In genomic region chr7:135170998-135171481, GRCh38 we compare ENCODE assay signal across 8 cellular contexts. TPM values are rescaled to one million over a fixed set of nuclear protein-coding genes. Genes with fewer than 3 reads are reported as not detected.
DNase-seq lines count a peak whose midpoint lies in the region; ATAC-seq and TF ChIP-seq lines count a peak whose summit lies in the region.
"Not testable (repeated sequence)": the region's sequence is repeated elsewhere in the genome, so short reads cannot be mapped to it uniquely, and the experiment has no call there.

No MANE protein-coding gene starts in this region.

- peaks cover 7 to 40% (median 35%) of the 10 kb centered on the region in 4 donors for H3K4me1 ChIP-seq in tibial artery

- not testable (repeated sequence) for DNase-seq in GM12864 (ENCODE audit: low read depth); astrocyte of the cerebellum (ENCODE audit: low read depth); glutamatergic neuron; tibial artery
- DNase-seq in RPMI8226: peak; percentile 38

- peak overlapping the region; percentile 93 to 97 for H3K27ac ChIP-seq in tibial artery

- intact Hi-C loops in tibial artery (cut with DNase I; ENCODE audit: low total_unique reads): loop anchor here (2.0 to 5.0 kb wide), 2 partner anchors 41 to 484 kb away; partner anchors contain the start of gene WDR91

- H3K36me3 Mint-ChIP-seq in glutamatergic neuron (ENCODE audit: unreplicated experiment): not testable (repeated sequence)
- peaks cover 41% of the 10 kb centered on the region for H3K36me3 Mint-ChIP-seq in nephron (ENCODE audit: low read depth)

- H3K36me3 ChIP-seq in tibial artery: peaks cover 9 to 28% (median 26%) of the 10 kb centered on the region in 3 donors

- H3K27me3 Mint-ChIP-seq in glutamatergic neuron (ENCODE audit: unreplicated experiment); nephron (ENCODE audit: low read depth): not testable (repeated sequence)

- H3K4me3 ChIP-seq in GM12864 (ENCODE audit: low read depth, low read length): peak overlapping the region; percentile 98
- peak overlapping the region; percentile 76 for H3K4me3 ChIP-seq in astrocyte of the cerebellum (ENCODE audit: low read depth, low read length)
- H3K4me3 ChIP-seq in tibial artery: peak overlapping the region; percentile 78 to 99

- not testable (repeated sequence) for TF ChIP-seq CTCF in GM12864 (IDR thresholded peaks at IDR 0.05; ENCODE audit: low read depth, low read length, missing control alignments); astrocyte of the cerebellum (IDR thresholded peaks at IDR 0.05; ENCODE audit: low read depth, low read length, missing control alignments); glutamatergic neuron (IDR thresholded peaks at IDR 0.05; ENCODE audit: partially characterized antibody, unreplicated experiment); tibial artery (IDR thresholded peaks at IDR 0.05)
- TF ChIP-seq CTCF in nephron (IDR thresholded peaks at IDR 0.05; ENCODE audit: unreplicated experiment in 3 of 3): peak in 1 of 3 experiments; percentile 8

- ATAC-seq in GM21529 (IDR thresholded peaks at IDR 0.05; ENCODE audit: unreplicated experiment) (peak; percentile 39), HG03139 (IDR thresholded peaks at IDR 0.05; ENCODE audit: unreplicated experiment) (peak; percentile 21)

- not testable (repeated sequence) for H3K9me3 Mint-ChIP-seq in glutamatergic neuron (ENCODE audit: unreplicated experiment); nephron

- H3K27me3 ChIP-seq in tibial artery: not testable (repeated sequence)

- peak overlapping the region; percentile 84 for H3K4me3 Mint-ChIP-seq in glutamatergic neuron (ENCODE audit: unreplicated experiment)
- H3K4me3 Mint-ChIP-seq in nephron: peak overlapping the region; percentile 90 to 95 (median 93)

- H3K4me1 Mint-ChIP-seq in glutamatergic neuron (ENCODE audit: low read depth, unreplicated experiment): not testable (repeated sequence)
- H3K4me1 Mint-ChIP-seq in nephron: peaks cover 32% of the 10 kb centered on the region

- in situ Hi-C loops in astrocyte of the cerebellum (cut with HindIII; ENCODE audit: low sequenced_read_pairs): not testable (repeated sequence)

- H3K9me3 ChIP-seq in tibial artery: not testable (repeated sequence)

- H3K27ac Mint-ChIP-seq in glutamatergic neuron (ENCODE audit: unreplicated experiment) (peak overlapping the region; percentile 48), nephron (peak overlapping the region; percentile 98 to 99 (median 99))

RNA-seq across cellular contexts. Expression of gene CYREN, which starts 0.5 kb away (rescaled TPM):
- total RNA-seq in glutamatergic neuron (ENCODE audit: unreplicated experiment): 33.3 TPM

RNA-seq across cellular contexts. Expression of gene TMEM140, which starts 23.2 kb away (rescaled TPM):
- not detected for total RNA-seq in glutamatergic neuron (ENCODE audit: unreplicated experiment)

RNA-seq across cellular contexts. Expression of gene WDR91, which starts 40.3 kb away (rescaled TPM):
- total RNA-seq in glutamatergic neuron (ENCODE audit: unreplicated experiment): 24.5 TPM
